In genomic region chr2:212777020-212777491, GRCh38 we compare ENCODE assay signal across 8 cellular contexts.
DNase-seq lines count a peak whose midpoint lies in the region; ATAC-seq and TF ChIP-seq lines count a peak whose summit lies in the region.

No MANE protein-coding gene starts in this region.

- TF ChIP-seq CTCF in AG10803 (conservative IDR thresholded peaks at IDR 0.05; ENCODE audit: low read length) (peak; percentile 75), breast epithelium (IDR thresholded peaks at IDR 0.05) (peak; percentile 48 to 67 (median 61)), liver (IDR thresholded peaks at IDR 0.05; ENCODE audit: low read depth, low read length, missing input control) (peak; percentile 51)

- H3K27ac ChIP-seq in breast epithelium (no peak overlapping the region), liver (ENCODE audit: low read depth in 1 of 2, low read length in 2 of 2) (no peak overlapping the region)

- H3K4me3 ChIP-seq in AG10803 (ENCODE audit: low read length) (0 out of 2 replicates have a peak overlapping the region, but pooled peaks have one; percentile 1), breast epithelium (no peak overlapping the region), liver (ENCODE audit: low read depth in 1 of 3, low read length in 3 of 3) (no peak overlapping the region)

- no peak overlapping the region for H3K9ac ChIP-seq in liver (ENCODE audit: low read depth in 1 of 2, low read length in 2 of 2)

- intact Hi-C loops in breast epithelium (cut with DNase I; ENCODE audit: low total_unique reads) = loop anchor here (5.0 kb wide), 1 partner anchor 375 kb away; the partner anchor contains the start of gene IKZF2

- peak; percentile 74 to 79 for TF ChIP-seq RAD21 in liver (IDR thresholded peaks at IDR 0.05)

- WGBS in liver = 15% methylated on average over 3 of the region's 3 CpGs

- peaks cover 5% of the 10 kb centered on the region for H3K4me1 Mint-ChIP-seq in stimulated activated effector memory CD8-positive, alpha-beta T cell treated with anti-CD3 and anti-CD28 coated beads, Interleukin-12 subunit alpha, Interleukin-12 subunit beta, amount 100 ng/mL, for 72 hours

- H3K9me3 Mint-ChIP-seq in stimulated activated effector memory CD8-positive, alpha-beta T cell treated with anti-CD3 and anti-CD28 coated beads, Interleukin-12 subunit alpha, Interleukin-12 subunit beta, amount 100 ng/mL, for 72 hours = no peaks in the 10 kb centered on the region

- H3K36me3 ChIP-seq in breast epithelium (no peaks in the 10 kb centered on the region), liver (ENCODE audit: control insufficient read depth in 4 of 4, insufficient read depth in 3 of 4, low read depth in 1 of 4, low read length in 3 of 4) (no peaks in the 10 kb centered on the region)

- peak; percentile 28 for DNase-seq in AG10803 (ENCODE audit: low read depth)
- peak; percentile 32 for DNase-seq in NCI-H446 treated with DMSO at 0.1 percent for 48 hours (lab: John Stamatoyannopoulos, UW)
- no peak for DNase-seq in breast epithelium (ENCODE audit: low spot score in 2 of 2)
- no peak for DNase-seq in stimulated activated effector memory CD8-positive, alpha-beta T cell treated with anti-CD3 and anti-CD28 coated beads, Interleukin-12 subunit alpha, Interleukin-12 subunit beta, amount 100 ng/mL, for 72 hours (ENCODE audit: low spot score in 2 of 2)

- H3K9me3 ChIP-seq in breast epithelium (no peaks in the 10 kb centered on the region), liver (ENCODE audit: control insufficient read depth in 4 of 4, low read length in 3 of 4) (no peaks in the 10 kb centered on the region)

- ATAC-seq in GM18505 (IDR thresholded peaks at IDR 0.05; ENCODE audit: unreplicated experiment) (peak; percentile 70), HG02981 (IDR thresholded peaks at IDR 0.05; ENCODE audit: unreplicated experiment) (peak; percentile 65), HG03439 (IDR thresholded peaks at IDR 0.05; ENCODE audit: unreplicated experiment) (no peak)
- ATAC-seq in stimulated activated effector memory CD8-positive, alpha-beta T cell treated with anti-CD3 and anti-CD28 coated beads, Interleukin-12 subunit alpha, Interleukin-12 subunit beta, amount 100 ng/mL, for 72 hours = no peak

- H3K4me1 ChIP-seq in breast epithelium (no peaks in the 10 kb centered on the region), liver (ENCODE audit: control insufficient read depth in 4 of 4, insufficient read depth in 4 of 4, low read length in 3 of 4) (peaks cover 0 to 5% (median 0%) of the 10 kb centered on the region in 4 donors)

- no peak overlapping the region for H3K27ac Mint-ChIP-seq in stimulated activated effector memory CD8-positive, alpha-beta T cell treated with anti-CD3 and anti-CD28 coated beads, Interleukin-12 subunit alpha, Interleukin-12 subunit beta, amount 100 ng/mL, for 72 hours

- H3K27me3 ChIP-seq in breast epithelium (no peaks in the 10 kb centered on the region), liver (ENCODE audit: control insufficient read depth in 4 of 4, insufficient read depth in 4 of 4, low read length in 3 of 4) (no peaks in the 10 kb centered on the region)

- no peak for TF ChIP-seq POLR2A in GM18505 (IDR thresholded peaks at IDR 0.05; ENCODE audit: borderline replicate concordance, extremely low read depth, insufficient read depth, insufficient read length)
- TF ChIP-seq POLR2A in breast epithelium (IDR thresholded peaks at IDR 0.05) = no peak

- H3K36me3 Mint-ChIP-seq in stimulated activated effector memory CD8-positive, alpha-beta T cell treated with anti-CD3 and anti-CD28 coated beads, Interleukin-12 subunit alpha, Interleukin-12 subunit beta, amount 100 ng/mL, for 72 hours = no peaks in the 10 kb centered on the region

- no peak overlapping the region for H3K4me3 Mint-ChIP-seq in stimulated activated effector memory CD8-positive, alpha-beta T cell treated with anti-CD3 and anti-CD28 coated beads, Interleukin-12 subunit alpha, Interleukin-12 subunit beta, amount 100 ng/mL, for 72 hours

TF ChIP-seq in liver, 16 proteins besides CTCF, POLR2A, EP300 and RAD21:
- TF ChIP-seq FOXA2 (IDR thresholded peaks at IDR 0.05) (no peak), EGR1 (IDR thresholded peaks at IDR 0.05; ENCODE audit: low read depth in 2 of 2) (no peak), TAF1 (conservative IDR thresholded peaks at IDR 0.05) (no peak), GABPA (IDR thresholded peaks at IDR 0.05 in 1 of 2, conservative IDR thresholded peaks at IDR 0.05 in 1 of 2) (no peak), FOXA1 (IDR thresholded peaks at IDR 0.05) (no peak), HNF4G (IDR thresholded peaks at IDR 0.05) (no peak), REST (IDR thresholded peaks at IDR 0.05) (no peak), SP1 (IDR thresholded peaks at IDR 0.05) (no peak), MAX (IDR thresholded peaks at IDR 0.05) (no peak), ATF3 (IDR thresholded peaks at IDR 0.05) (no peak), NR2F2 (IDR thresholded peaks at IDR 0.05) (no peak), JUND (IDR thresholded peaks at IDR 0.05) (no peak)

Comparison
In these comparisons a context has a peak if more than half of its experiments do, and no peak if none do; other contexts are left out.
1. DNase-seq: peak in AG10803 (single experiment) and NCI-H446 treated with DMSO at 0.1 percent for 48 hours (single experiment); none in breast epithelium (0 of 2) and stimulated activated effector memory CD8-positive, alpha-beta T cell treated with anti-CD3 and anti-CD28 coated beads, Interleukin-12 subunit alpha, Interleukin-12 subunit beta, amount 100 ng/mL, for 72 hours (0 of 2).
2. ATAC-seq: peak in GM18505 (single experiment) and HG02981 (single experiment); none in HG03439 (single experiment) and stimulated activated effector memory CD8-positive, alpha-beta T cell treated with anti-CD3 and anti-CD28 coated beads, Interleukin-12 subunit alpha, Interleukin-12 subunit beta, amount 100 ng/mL, for 72 hours (single experiment).
3. Peak in every context shown above with its lines, with median percentiles within 50 percentile points of each other: CTCF ChIP-seq.